ENCODE assay signal across 8 cellular contexts in the genomic region with DNA sequence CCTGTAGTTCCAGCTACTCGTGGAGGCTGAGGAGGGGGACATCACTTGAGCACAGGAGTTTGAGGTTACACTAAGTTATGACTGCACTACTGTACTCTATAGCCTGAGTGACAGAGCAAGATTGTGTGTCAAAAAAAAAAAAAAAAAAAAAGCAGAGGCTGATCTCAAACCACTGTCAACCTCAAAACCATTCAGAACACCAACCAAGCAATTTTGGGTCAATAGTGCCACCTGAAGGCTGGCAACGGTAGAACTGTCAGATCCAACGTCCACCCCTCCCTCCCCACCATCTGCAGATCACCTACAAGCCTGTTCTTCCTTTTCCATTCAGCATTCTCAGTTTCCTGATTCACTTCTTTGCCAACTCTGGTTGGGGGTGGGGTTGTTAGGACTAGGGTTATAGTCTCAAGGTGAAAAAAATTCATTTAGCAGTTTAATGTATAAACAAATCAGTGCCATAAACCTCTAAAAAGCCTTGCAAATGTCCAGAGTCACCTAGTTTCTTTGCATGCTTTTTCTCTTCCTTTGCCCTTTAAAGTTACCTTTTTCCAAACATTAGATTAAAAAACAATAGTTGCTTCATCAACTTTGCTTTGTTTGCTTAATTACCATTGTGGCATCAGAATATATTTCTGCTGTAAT.
DNase-seq lines count a peak whose midpoint lies in the region; ATAC-seq lines count a peak whose summit lies in the region.

No MANE protein-coding gene starts in this region.

- peak; percentile 33 for ATAC-seq in GM21529 (IDR thresholded peaks at IDR 0.05; ENCODE audit: unreplicated experiment)
- no peak for ATAC-seq in HG02763 (IDR thresholded peaks at IDR 0.05; ENCODE audit: unreplicated experiment)

- peaks cover 20% of the 10 kb centered on the region for H3K36me3 Mint-ChIP-seq in T-helper 1 cell treated with Interleukin-12 subunit alpha and Interleukin-12 subunit beta and Interleukin-4 antibody, amounts not matched to agents 30 μg/mL and 1 μg/mL, for 36 hours (ENCODE audit: low read depth)

- peaks cover 7% of the 10 kb centered on the region for H3K27me3 Mint-ChIP-seq in T-helper 1 cell treated with Interleukin-12 subunit alpha and Interleukin-12 subunit beta and Interleukin-4 antibody, amounts not matched to agents 30 μg/mL and 1 μg/mL, for 36 hours (ENCODE audit: low read depth)

- peaks cover 39% of the 10 kb centered on the region for H3K4me1 Mint-ChIP-seq in T-helper 1 cell treated with Interleukin-12 subunit alpha and Interleukin-12 subunit beta and Interleukin-4 antibody, amounts not matched to agents 30 μg/mL and 1 μg/mL, for 36 hours (ENCODE audit: low read depth)

- peaks cover 8% of the 10 kb centered on the region for H3K9me3 Mint-ChIP-seq in T-helper 1 cell treated with Interleukin-12 subunit alpha and Interleukin-12 subunit beta and Interleukin-4 antibody, amounts not matched to agents 30 μg/mL and 1 μg/mL, for 36 hours

- H3K27ac Mint-ChIP-seq in T-helper 1 cell treated with Interleukin-12 subunit alpha and Interleukin-12 subunit beta and Interleukin-4 antibody, amounts not matched to agents 30 μg/mL and 1 μg/mL, for 36 hours, result peak overlapping the region; percentile 100

- peak; percentile 66 for DNase-seq in DMS153 treated with DMSO at 0.1 percent for 48 hours (lab: John Stamatoyannopoulos, UW; ENCODE audit: unreplicated experiment)
- DNase-seq in NCI-H1092 (lab: John Stamatoyannopoulos, UW), result peak; percentile 74
- DNase-seq in amniotic epithelial cell (ENCODE audit: low read depth), result peak; percentile 47
- peak in 37 of 51 donors; percentile 1 to 72 (median 19) for DNase-seq in hypothalamus (lab: John Stamatoyannopoulos, UW)
- peak; percentile 48 to 55 for DNase-seq in stimulated activated CD4-positive, alpha-beta T cell treated with anti-CD3 and anti-CD28 coated beads, Interleukin-15, amount 100 ng/mL, for 1 hour (ENCODE audit: low read depth in 1 of 2, low spot score in 1 of 2)

- H3K4me3 Mint-ChIP-seq in T-helper 1 cell treated with Interleukin-12 subunit alpha and Interleukin-12 subunit beta and Interleukin-4 antibody, amounts not matched to agents 30 μg/mL and 1 μg/mL, for 36 hours, result no peak overlapping the region

Comparison
In these comparisons a context has a peak if more than half of its experiments do, and no peak if none do; other contexts are left out.
1. DNase-seq: peak in every context shown above with its lines; median percentile 74 in NCI-H1092; 66 in DMS153 treated with DMSO at 0.1 percent for 48 hours; 52 in stimulated activated CD4-positive, alpha-beta T cell treated with anti-CD3 and anti-CD28 coated beads, Interleukin-15, amount 100 ng/mL, for 1 hour; 47 in amniotic epithelial cell; 19 in hypothalamus.